ENCODE assay signal across 8 cellular contexts in the genomic region with DNA sequence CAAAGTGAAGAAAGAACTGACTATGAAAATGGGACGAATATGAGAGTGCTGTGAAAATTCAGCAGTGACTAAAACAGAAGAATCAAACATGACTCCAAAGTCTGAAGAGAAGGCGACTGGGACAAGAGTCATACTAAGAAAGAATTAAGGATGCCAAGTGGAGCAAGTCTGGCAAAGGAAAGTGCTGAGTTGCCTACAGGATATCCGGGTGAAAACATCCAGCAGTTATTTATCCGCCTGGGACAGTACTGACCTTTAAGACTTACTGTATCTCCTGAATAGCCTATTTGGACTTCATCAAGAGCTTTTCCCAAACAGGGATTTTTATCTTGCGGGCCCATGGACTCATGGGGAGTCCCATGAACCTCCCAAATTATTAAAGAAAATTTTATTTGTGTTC. TPM values are rescaled to one million over a fixed set of nuclear protein-coding genes. Genes with fewer than 3 reads are reported as not detected.
A peak's percentile ranks its signal among the peaks of the same experiment; 100 is the strongest.
DNase-seq lines count a peak whose midpoint lies in the region; ATAC-seq, FAIRE-seq and TF ChIP-seq lines count a peak whose summit lies in the region.

No MANE protein-coding gene starts in this region.

- H3K4me3 ChIP-seq in fibroblast of pulmonary artery (replicated peaks; ENCODE audit: low read depth, low read length) = peak overlapping the region; percentile 31

- peak; percentile 73 for ATAC-seq in SK-N-SH treated with all-trans-retinoic acid at 6 μM for 48 hours
- ATAC-seq in GM18498 (IDR thresholded peaks at IDR 0.05; ENCODE audit: unreplicated experiment) = no peak

- DNase-seq in COLO829 (ENCODE audit: low spot score) (peak; percentile 48), fibroblast of pulmonary artery (ENCODE audit: low read depth) (peak; percentile 62), renal cortical epithelial cell (ENCODE audit: low read depth) (peak; percentile 74), frontal cortex (ENCODE audit: low spot score in 2 of 2) (no peak), posterior vena cava (ENCODE audit: low spot score) (no peak), NCI-H2227 (lab: John Stamatoyannopoulos, UW; ENCODE audit: unreplicated experiment) (no peak)

- intact Hi-C loops in posterior vena cava (cut with DNase I) = no loop called here

- FAIRE-seq in frontal cortex (lab: Jason Lieb, UNC) = no peak

- TF ChIP-seq CTCF in fibroblast of pulmonary artery (IDR thresholded peaks at IDR 0.05; ENCODE audit: low read length, missing control alignments) = no peak

TF ChIP-seq in SK-N-SH treated with all-trans-retinoic acid at 6 μM for 48 hours, 23 proteins besides CTCF, POLR2A, EP300 and RAD21:
- TF ChIP-seq RARB (CRISPR knock-in tag; IDR thresholded peaks at IDR 0.05) = no peak
- TF ChIP-seq, protein P1, sequence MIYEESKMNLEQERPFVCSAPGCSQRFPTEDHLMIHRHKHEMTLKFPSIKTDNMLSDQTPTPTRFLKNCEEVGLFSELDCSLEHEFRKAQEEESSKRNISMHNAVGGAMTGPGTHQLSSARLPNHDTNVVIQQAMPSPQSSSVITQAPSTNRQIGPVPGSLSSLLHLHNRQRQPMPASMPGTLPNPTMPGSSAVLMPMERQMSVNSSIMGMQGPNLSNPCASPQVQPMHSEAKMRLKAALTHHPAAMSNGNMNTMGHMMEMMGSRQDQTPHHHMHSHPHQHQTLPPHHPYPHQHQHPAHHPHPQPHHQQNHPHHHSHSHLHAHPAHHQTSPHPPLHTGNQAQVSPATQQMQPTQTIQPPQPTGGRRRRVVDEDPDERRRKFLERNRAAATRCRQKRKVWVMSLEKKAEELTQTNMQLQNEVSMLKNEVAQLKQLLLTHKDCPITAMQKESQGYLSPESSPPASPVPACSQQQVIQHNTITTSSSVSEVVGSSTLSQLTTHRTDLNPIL (CRISPR knock-in tag; IDR thresholded peaks at IDR 0.05; ENCODE audit: low read depth) = no peak
- no peak for TF ChIP-seq TCF4 (CRISPR knock-in tag; IDR thresholded peaks at IDR 0.05; ENCODE audit: borderline replicate concordance)
- TF ChIP-seq SNAI2 (CRISPR knock-in tag; IDR thresholded peaks at IDR 0.05) = no peak
- TF ChIP-seq ZC3H10 (CRISPR knock-in tag; IDR thresholded peaks at IDR 0.05) = no peak
- TF ChIP-seq ISL1 (CRISPR knock-in tag; IDR thresholded peaks at IDR 0.05) = no peak
- TF ChIP-seq, protein P2, sequence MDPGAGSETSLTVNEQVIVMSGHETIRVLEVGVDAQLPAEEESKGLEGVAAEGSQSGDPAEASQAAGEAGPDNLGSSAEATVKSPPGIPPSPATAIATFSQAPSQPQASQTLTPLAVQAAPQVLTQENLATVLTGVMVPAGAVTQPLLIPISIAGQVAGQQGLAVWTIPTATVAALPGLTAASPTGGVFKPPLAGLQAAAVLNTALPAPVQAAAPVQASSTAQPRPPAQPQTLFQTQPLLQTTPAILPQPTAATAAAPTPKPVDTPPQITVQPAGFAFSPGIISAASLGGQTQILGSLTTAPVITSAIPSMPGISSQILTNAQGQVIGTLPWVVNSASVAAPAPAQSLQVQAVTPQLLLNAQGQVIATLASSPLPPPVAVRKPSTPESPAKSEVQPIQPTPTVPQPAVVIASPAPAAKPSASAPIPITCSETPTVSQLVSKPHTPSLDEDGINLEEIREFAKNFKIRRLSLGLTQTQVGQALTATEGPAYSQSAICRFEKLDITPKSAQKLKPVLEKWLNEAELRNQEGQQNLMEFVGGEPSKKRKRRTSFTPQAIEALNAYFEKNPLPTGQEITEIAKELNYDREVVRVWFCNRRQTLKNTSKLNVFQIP (CRISPR knock-in tag; IDR thresholded peaks at IDR 0.05; ENCODE audit: borderline replicate concordance, low read depth) = no peak
- TF ChIP-seq, protein P3, sequence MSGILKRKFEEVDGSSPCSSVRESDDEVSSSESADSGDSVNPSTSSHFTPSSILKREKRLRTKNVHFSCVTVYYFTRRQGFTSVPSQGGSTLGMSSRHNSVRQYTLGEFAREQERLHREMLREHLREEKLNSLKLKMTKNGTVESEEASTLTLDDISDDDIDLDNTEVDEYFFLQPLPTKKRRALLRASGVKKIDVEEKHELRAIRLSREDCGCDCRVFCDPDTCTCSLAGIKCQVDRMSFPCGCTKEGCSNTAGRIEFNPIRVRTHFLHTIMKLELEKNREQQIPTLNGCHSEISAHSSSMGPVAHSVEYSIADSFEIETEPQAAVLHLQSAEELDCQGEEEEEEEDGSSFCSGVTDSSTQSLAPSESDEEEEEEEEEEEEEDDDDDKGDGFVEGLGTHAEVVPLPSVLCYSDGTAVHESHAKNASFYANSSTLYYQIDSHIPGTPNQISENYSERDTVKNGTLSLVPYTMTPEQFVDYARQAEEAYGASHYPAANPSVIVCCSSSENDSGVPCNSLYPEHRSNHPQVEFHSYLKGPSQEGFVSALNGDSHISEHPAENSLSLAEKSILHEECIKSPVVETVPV (CRISPR knock-in tag; IDR thresholded peaks at IDR 0.05) = no peak
- TF ChIP-seq ZFP3 (CRISPR knock-in tag; IDR thresholded peaks at IDR 0.05) = no peak
- no peak for TF ChIP-seq ESRRG (CRISPR knock-in tag; IDR thresholded peaks at IDR 0.05)
- no peak for TF ChIP-seq OSR1 (CRISPR knock-in tag; IDR thresholded peaks at IDR 0.05)
- TF ChIP-seq BACH2 (CRISPR knock-in tag; IDR thresholded peaks at IDR 0.05; ENCODE audit: borderline replicate concordance) = no peak
- no peak for TF ChIP-seq ZNF70 (CRISPR knock-in tag; IDR thresholded peaks at IDR 0.05)
- no peak for TF ChIP-seq ZFP30 (CRISPR knock-in tag; IDR thresholded peaks at IDR 0.05)
- no peak for TF ChIP-seq PPARA (CRISPR knock-in tag; IDR thresholded peaks at IDR 0.05; ENCODE audit: borderline replicate concordance)
- TF ChIP-seq CSDC2 (CRISPR knock-in tag; IDR thresholded peaks at IDR 0.05) = no peak
- TF ChIP-seq TOX (CRISPR knock-in tag; IDR thresholded peaks at IDR 0.05; ENCODE audit: borderline replicate concordance) = no peak

RNA-seq across cellular contexts. Expression of a gene that starts 41.1 kb away (rescaled TPM):
- total RNA-seq in renal cortical epithelial cell = 6.6 and 7.1 TPM in 2 replicates
- total RNA-seq in frontal cortex = 6.5 TPM
- 1 to 10 TPM; 5.5 to 6.0 TPM for total RNA-seq in posterior vena cava

Comparison
In these comparisons a context has a peak if more than half of its experiments do, and no peak if none do; other contexts are left out.
1. DNase-seq: peak in COLO829 (single experiment), fibroblast of pulmonary artery (single experiment) and renal cortical epithelial cell (single experiment); none in frontal cortex (0 of 2), posterior vena cava (single experiment) and NCI-H2227 (single experiment).